Comparison of ENCODE assay signal across 7 cellular contexts in the genomic region with DNA sequence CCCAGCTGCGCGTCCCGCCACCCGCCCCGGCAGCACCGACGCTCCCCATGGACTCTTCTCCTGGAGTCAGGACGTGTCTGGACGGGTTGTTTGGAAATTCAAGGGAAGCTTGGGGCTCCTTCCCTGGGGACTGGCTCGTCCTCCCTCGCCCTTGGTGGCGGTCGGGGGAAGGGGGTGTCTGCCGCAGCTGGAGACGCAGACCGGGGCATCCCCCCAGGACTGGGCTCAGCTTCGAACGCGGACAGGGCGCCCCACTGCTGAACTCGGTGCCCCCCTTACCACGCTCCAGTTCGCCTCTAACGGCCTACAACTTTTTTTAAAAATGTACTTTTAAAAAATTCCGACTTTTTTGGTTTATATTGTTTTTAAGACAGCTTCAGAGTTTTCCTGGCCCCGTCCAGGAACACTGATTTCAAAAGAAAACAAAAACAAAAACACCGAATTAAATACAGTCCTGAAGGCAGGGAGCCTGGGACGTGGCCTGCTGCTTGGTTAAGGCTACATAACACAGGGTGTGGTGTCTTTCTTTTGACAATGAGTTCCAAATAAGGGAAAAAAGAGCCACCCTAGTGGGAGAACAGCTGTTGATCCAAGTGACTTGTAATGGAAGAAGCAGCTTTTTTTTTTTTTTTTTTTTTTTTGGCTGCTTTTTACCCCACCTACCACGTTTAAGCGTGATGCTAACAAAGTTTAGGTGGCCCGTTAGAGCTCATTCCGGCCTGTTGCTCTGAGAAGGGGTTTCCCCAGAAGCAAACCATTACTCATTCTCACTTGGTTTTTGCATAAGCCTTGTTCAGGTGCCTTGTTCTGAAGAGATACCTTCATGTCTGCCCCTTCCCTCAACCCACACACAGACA. TPM values are rescaled to one million over a fixed set of nuclear protein-coding genes. Genes with fewer than 3 reads are reported as not detected.
DNase-seq lines count a peak whose midpoint lies in the region; ATAC-seq and TF ChIP-seq lines count a peak whose summit lies in the region.

No MANE protein-coding gene starts in this region.

- no peaks in the 10 kb centered on the region for H3K4me1 ChIP-seq in endocrine pancreas (ENCODE audit: control insufficient read depth, insufficient read depth, low read length)
- H3K4me1 ChIP-seq in mucosa of stomach (ENCODE audit: control insufficient read depth, insufficient read depth, low read length) = peaks cover 6% of the 10 kb centered on the region

- peaks cover 25% of the 10 kb centered on the region for H3K4me1 Mint-ChIP-seq in HFFc6 (ENCODE audit: low read depth)
- H3K4me1 Mint-ChIP-seq in activated CD4-positive, alpha-beta memory T cell treated with anti-CD3 and anti-CD28 coated beads for 36 hours (ENCODE audit: low read depth) = peaks cover 25% of the 10 kb centered on the region
- peaks cover 25% of the 10 kb centered on the region for H3K4me1 Mint-ChIP-seq in stimulated activated naive CD8-positive, alpha-beta T cell treated with anti-CD3 and anti-CD28 coated beads, Interleukin-15, Interleukin-2, amounts not matched to agents 100 ng/mL and 50 ng/mL, for 24 hours (ENCODE audit: low read depth)

- H3K27me3 ChIP-seq in endocrine pancreas (ENCODE audit: control insufficient read depth, insufficient read depth, low read length) = no peaks in the 10 kb centered on the region
- H3K27me3 ChIP-seq in mucosa of stomach (ENCODE audit: control insufficient read depth, insufficient read depth, low read length) = no peaks in the 10 kb centered on the region

- H3K4me3 ChIP-seq in endocrine pancreas (ENCODE audit: control insufficient read depth, insufficient read depth, low read length) (peak overlapping the region; percentile 28), mucosa of stomach (ENCODE audit: low read length) (peak overlapping the region; percentile 87)

- ATAC-seq in GM18505 (IDR thresholded peaks at IDR 0.05; ENCODE audit: unreplicated experiment) = peak; percentile 40

- H3K27me3 Mint-ChIP-seq in HFFc6 (ENCODE audit: insufficient read depth) = no peaks in the 10 kb centered on the region
- no peaks in the 10 kb centered on the region for H3K27me3 Mint-ChIP-seq in activated CD4-positive, alpha-beta memory T cell treated with anti-CD3 and anti-CD28 coated beads for 36 hours
- H3K27me3 Mint-ChIP-seq in stimulated activated naive CD8-positive, alpha-beta T cell treated with anti-CD3 and anti-CD28 coated beads, Interleukin-15, Interleukin-2, amounts not matched to agents 100 ng/mL and 50 ng/mL, for 24 hours = no peaks in the 10 kb centered on the region

- H3K4me3 Mint-ChIP-seq in HFFc6 = no peak overlapping the region
- H3K4me3 Mint-ChIP-seq in activated CD4-positive, alpha-beta memory T cell treated with anti-CD3 and anti-CD28 coated beads for 36 hours = no peak overlapping the region
- H3K4me3 Mint-ChIP-seq in stimulated activated naive CD8-positive, alpha-beta T cell treated with anti-CD3 and anti-CD28 coated beads, Interleukin-15, Interleukin-2, amounts not matched to agents 100 ng/mL and 50 ng/mL, for 24 hours = no peak overlapping the region

- H3K36me3 ChIP-seq in endocrine pancreas (ENCODE audit: control insufficient read depth, insufficient read depth, low read length) (no peaks in the 10 kb centered on the region), mucosa of stomach (ENCODE audit: control insufficient read depth, insufficient read depth, low read length) (no peaks in the 10 kb centered on the region)

- no peaks in the 10 kb centered on the region for H3K9me3 ChIP-seq in endocrine pancreas (ENCODE audit: control insufficient read depth, low read length)
- H3K9me3 ChIP-seq in mucosa of stomach (ENCODE audit: control insufficient read depth, low read length) = no peaks in the 10 kb centered on the region

- H3K9me3 Mint-ChIP-seq in HFFc6 = no peaks in the 10 kb centered on the region
- H3K9me3 Mint-ChIP-seq in activated CD4-positive, alpha-beta memory T cell treated with anti-CD3 and anti-CD28 coated beads for 36 hours = no peaks in the 10 kb centered on the region
- H3K9me3 Mint-ChIP-seq in stimulated activated naive CD8-positive, alpha-beta T cell treated with anti-CD3 and anti-CD28 coated beads, Interleukin-15, Interleukin-2, amounts not matched to agents 100 ng/mL and 50 ng/mL, for 24 hours = no peaks in the 10 kb centered on the region

- H3K27ac Mint-ChIP-seq in HFFc6 = peak overlapping the region; percentile 83
- H3K27ac Mint-ChIP-seq in activated CD4-positive, alpha-beta memory T cell treated with anti-CD3 and anti-CD28 coated beads for 36 hours = no peak overlapping the region
- peak overlapping the region; percentile 93 for H3K27ac Mint-ChIP-seq in stimulated activated naive CD8-positive, alpha-beta T cell treated with anti-CD3 and anti-CD28 coated beads, Interleukin-15, Interleukin-2, amounts not matched to agents 100 ng/mL and 50 ng/mL, for 24 hours

- POLR2A ChIA-PET in activated CD4-positive, alpha-beta memory T cell treated with anti-CD3 and anti-CD28 coated beads for 36 hours (lab: Charles Lee) = interaction anchor here (0.5 to 3.2 kb wide), 18 partner anchors 9 to 654 kb away, joined by 3 to 43 read pairs (median 4); partner anchors contain the start of gene RPL5

- DNase-seq in HFFc6 (peak; percentile 67), NCI-H146 (lab: John Stamatoyannopoulos, UW) (peak; percentile 67)
- DNase-seq in activated CD4-positive, alpha-beta memory T cell treated with anti-CD3 and anti-CD28 coated beads for 36 hours = peak; percentile 78

- H3K9ac ChIP-seq in endocrine pancreas (ENCODE audit: control insufficient read depth, insufficient read depth, low read length) (peak overlapping the region; percentile 55), mucosa of stomach (ENCODE audit: low read length) (peak overlapping the region; percentile 90)

- CTCF ChIA-PET in activated CD4-positive, alpha-beta memory T cell treated with anti-CD3 and anti-CD28 coated beads for 36 hours (lab: Charles Lee) = interaction anchor here (0.5 to 11.4 kb wide), 21 partner anchors 10 to 618 kb away, joined by 3 to 172 read pairs (median 4); partner anchors contain the start of gene RPL5

- TF ChIP-seq POLR2A in GM18505 (IDR thresholded peaks at IDR 0.05; ENCODE audit: borderline replicate concordance, extremely low read depth, insufficient read depth, insufficient read length) = peak; percentile 53

- intact Hi-C loops in activated CD4-positive, alpha-beta memory T cell treated with anti-CD3 and anti-CD28 coated beads for 36 hours (cut with micrococcal nuclease) = loop anchor here (1.0 to 10.0 kb wide), 8 partner anchors 19 to 1405 kb away; partner anchors contain the start of genes CCDC18, DR1, GFI1 and MTF2

- no peaks in the 10 kb centered on the region for H3K36me3 Mint-ChIP-seq in HFFc6 (ENCODE audit: low read depth)
- peaks cover 4% of the 10 kb centered on the region for H3K36me3 Mint-ChIP-seq in activated CD4-positive, alpha-beta memory T cell treated with anti-CD3 and anti-CD28 coated beads for 36 hours
- peaks cover 8% of the 10 kb centered on the region for H3K36me3 Mint-ChIP-seq in stimulated activated naive CD8-positive, alpha-beta T cell treated with anti-CD3 and anti-CD28 coated beads, Interleukin-15, Interleukin-2, amounts not matched to agents 100 ng/mL and 50 ng/mL, for 24 hours (ENCODE audit: low read depth)

- no peak; the same call in 1 of the 2 replicates for TF ChIP-seq CTCF in HFFc6 (IDR thresholded peaks at IDR 0.05)

RNA-seq across cellular contexts. Expression of gene DIPK1A, which starts 0.9 kb away (rescaled TPM):
- total RNA-seq in HFFc6 (2021; fragmentation: NEBNext Ultra II Directional; extraction: Animal tissue kit (Norgen Biotek cat#: 25700)) = 10 to 100 TPM; 18.9 to 24.5 (median 21.9) TPM
- total RNA-seq in activated CD4-positive, alpha-beta memory T cell treated with anti-CD3 and anti-CD28 coated beads for 36 hours = 1 to 10 TPM; 8.2 to 8.7 TPM

Comparison
In these comparisons a context has a peak if more than half of its experiments do, and no peak if none do; other contexts are left out.
1. Peak in every context shown above with its lines: DNase-seq, ATAC-seq and H3K4me3 ChIP-seq.